ENCODE assay signal across 9 cellular contexts in the genomic region with DNA sequence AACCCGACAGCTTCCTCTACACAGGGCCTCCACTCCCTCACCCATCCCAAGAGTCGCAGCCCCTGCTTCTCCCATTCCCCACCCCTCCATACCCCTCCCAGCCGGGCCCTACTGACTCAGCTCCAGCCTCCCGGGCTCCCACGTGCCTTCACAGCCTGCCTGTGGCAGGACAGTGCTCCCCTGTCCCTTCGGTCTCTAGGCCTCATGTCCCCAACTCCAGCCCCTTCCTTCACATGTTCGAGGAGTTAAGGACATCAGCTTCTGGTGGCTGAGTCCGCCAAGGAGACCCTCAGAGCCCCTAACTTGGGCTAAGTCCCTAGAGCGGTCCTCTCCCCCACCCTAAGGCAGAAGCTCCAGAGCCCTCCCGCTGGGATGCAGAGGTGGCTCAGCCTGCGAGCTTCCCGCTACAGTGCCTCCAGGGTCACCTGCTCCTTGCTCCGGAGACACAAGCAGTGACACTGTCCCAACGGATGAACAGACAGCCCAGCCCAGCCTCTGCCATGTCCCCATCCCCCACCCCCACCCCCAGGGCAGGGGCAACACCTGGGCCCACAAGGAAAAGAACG. TPM values are rescaled to one million over a fixed set of nuclear protein-coding genes. Genes with fewer than 3 reads are reported as not detected.
DNase-seq lines count a peak whose midpoint lies in the region; ATAC-seq and TF ChIP-seq lines count a peak whose summit lies in the region.
"Had no signal": no experiment of that assay in that cellular context is flagged by ENCODE, and none has a peak within 500 bp of the region (broad histone marks: within the 10 kb centered on the region; RNA-seq: fewer than 3 reads in every experiment).

No MANE protein-coding gene starts in this region.

- no peak for TF ChIP-seq POLR2A in IMR-90 (IDR thresholded peaks at IDR 0.05; ENCODE audit: low read depth, low read length)

- H3K14ac ChIP-seq in IMR-90 (replicated peaks; ENCODE audit: low read depth, low read length) = peak overlapping the region; percentile 98

- peak overlapping the region; percentile 94 for H3K4ac ChIP-seq in IMR-90 (ENCODE audit: low read depth, low read length)

- H4K91ac ChIP-seq in IMR-90 (ENCODE audit: insufficient read depth, low read depth, low read length) = peak overlapping the region; percentile 95

- H3K4me3 ChIP-seq in ACC112 (ENCODE audit: low read depth, low read length) (peak overlapping the region; percentile 82), IMR-90 (ENCODE audit: insufficient read depth, low read depth, low read length) (peak overlapping the region; percentile 56), coronary artery (peak overlapping the region; percentile 94)
- H3K4me3 ChIP-seq: GM12878 had no signal

- TF ChIP-seq RAD21 in IMR-90 (IDR thresholded peaks at IDR 0.05; ENCODE audit: low read length) = no peak

- DNase-seq in IMR-90 (no peak), coronary artery (ENCODE audit: low spot score) (no peak), myocyte (ENCODE audit: low read depth) (peak; percentile 92), SIG-M5 (lab: John Stamatoyannopoulos, UW) (no peak), OCI-M1 (lab: John Stamatoyannopoulos, UW) (no peak), NCI-H1436 (lab: John Stamatoyannopoulos, UW) (no peak)
- no peak for DNase-seq in stimulated activated CD4-positive, alpha-beta T cell treated with anti-CD3 and anti-CD28 coated beads, Interleukin-2, amount 100 ng/mL, for 24 hours

- POLR2A ChIA-PET in IMR-90 (lab: Charles Lee; ENCODE audit: unreplicated experiment) = interaction anchor here (1.1 kb wide), 1 partner anchor 21 kb away, joined by 4 read pairs; a partner anchor contains a TSS

- BruUV-seq in IMR-90 (replicated peaks; lab: Mats Ljungman, UMichigan) = no TSS peak

- peak overlapping the region; percentile 39 for H3K23ac ChIP-seq in IMR-90 (ENCODE audit: low read depth, low read length)

- peak overlapping the region; percentile 12; the same call in 1 of the 3 replicates for H2BK15ac ChIP-seq in IMR-90 (ENCODE audit: low read depth, low read length)

- H4K8ac ChIP-seq in IMR-90 (ENCODE audit: low read depth in 2 of 2, low read length in 2 of 2) = peak overlapping the region; percentile 46 to 88; a peak in 3 of 4 replicates

- H2BK20ac ChIP-seq in IMR-90 (ENCODE audit: low read depth, low read length) = no peak overlapping the region; the same call in 1 of the 2 replicates

- WGBS in IMR-90 (ENCODE audit: extremely low coverage in 2 of 2, insufficient read length in 1 of 2), 2 experiments = 0% methylated on average over 1 of the region's 15 CpGs; no CpG with 5 or more reads in 1 of the 2 experiments

- in situ Hi-C loops in IMR-90 (cut with MboI; ENCODE audit: low sequenced_read_pairs) = no loop called here

- ATAC-seq in IMR-90 (ENCODE audit: low read depth) = peak; percentile 2; the same call in 1 of the 2 replicates
- ATAC-seq: GM12878 had no signal

- CTCF ChIA-PET in IMR-90 (lab: Yijun Ruan, JAX) = interaction anchor here (1.8 kb wide), 1 partner anchor 63 kb away, joined by 4 read pairs; no protein-coding TSS in a partner anchor

- H3K9me1 ChIP-seq in IMR-90 (ENCODE audit: insufficient read depth, low read length) = peaks cover 14% of the 10 kb centered on the region

- H3K9me3 ChIP-seq in IMR-90 (ENCODE audit: control insufficient read depth, insufficient read depth, low read length) = no peaks in the 10 kb centered on the region

- H3K4me2 ChIP-seq in IMR-90 (ENCODE audit: low read depth, low read length) = peak overlapping the region; percentile 96

- peak overlapping the region; percentile 69 for H2BK5ac ChIP-seq in IMR-90 (ENCODE audit: low read depth, low read length, poor library complexity, severe bottlenecking)

- intact Hi-C loops in IMR-90 (cut with micrococcal nuclease) = loop anchor here (1.0 kb wide), 1 partner anchor 56 kb away; no protein-coding TSS in a partner anchor

- H3K79me2 ChIP-seq in ACC112 (ENCODE audit: control insufficient read depth, insufficient read depth, low read length, unreplicated experiment) = peaks cover 12% of the 10 kb centered on the region

- H3K27me3 ChIP-seq in ACC112 (ENCODE audit: insufficient read depth, low read length) (no peaks in the 10 kb centered on the region), IMR-90 (ENCODE audit: control insufficient read depth, insufficient read depth, low read length) (no peaks in the 10 kb centered on the region)

- H2AFZ ChIP-seq in ACC112 (ENCODE audit: low read length, unreplicated experiment) (no peak overlapping the region), IMR-90 (replicated peaks; ENCODE audit: low read length, poor library complexity) (peak overlapping the region; percentile 99)

- peak overlapping the region; percentile 87 for H2AK5ac ChIP-seq in IMR-90 (ENCODE audit: low read depth, low read length)

- H3K79me1 ChIP-seq in IMR-90 (ENCODE audit: low read depth in 1 of 2, low read length in 2 of 2) = peaks cover 12 to 75% of the 10 kb centered on the region in 2 experiments

- H3K36me3 ChIP-seq in ACC112 (ENCODE audit: insufficient read depth, low read length) (no peaks in the 10 kb centered on the region), IMR-90 (ENCODE audit: control insufficient read depth, insufficient read depth, low read length) (peaks cover 4% of the 10 kb centered on the region; the same call in 1 of the 2 replicates)

- peak overlapping the region; percentile 13; the same call in 1 of the 2 replicates for H3K56ac ChIP-seq in IMR-90 (ENCODE audit: extremely low read depth, insufficient read depth, low read length)

- H4K5ac ChIP-seq in IMR-90 (ENCODE audit: low read depth, low read length) = peak overlapping the region; percentile 70; the same call in 1 of the 2 replicates

- H3K9ac ChIP-seq in IMR-90 (ENCODE audit: low read depth, low read length) = peak overlapping the region; percentile 92

- dilution Hi-C loops in IMR-90 (cut with HindIII; ENCODE audit: low sequenced_read_pairs, unreplicated experiment) = no loop called here

- H2BK120ac ChIP-seq in IMR-90 (ENCODE audit: low read depth, low read length) = peak overlapping the region; percentile 90; the same call in 1 of the 2 replicates

- H3K18ac ChIP-seq in IMR-90 (ENCODE audit: low read depth, low read length) = peak overlapping the region; percentile 63

- peak overlapping the region; percentile 70 for H3K27ac ChIP-seq in ACC112 (ENCODE audit: low read depth, low read length)
- H3K27ac ChIP-seq in IMR-90 (ENCODE audit: insufficient read depth, low read length) = peak overlapping the region; percentile 88
- peak overlapping the region; percentile 97 to 99 for H3K27ac ChIP-seq in coronary artery

- H3K4me1 ChIP-seq in ACC112 (ENCODE audit: control insufficient read depth, insufficient read depth, low read length, unreplicated experiment) (peaks cover 51% of the 10 kb centered on the region), IMR-90 (ENCODE audit: control insufficient read depth, insufficient read depth, low read length) (peaks cover 42% of the 10 kb centered on the region)

- H4K20me1 ChIP-seq in IMR-90 (ENCODE audit: insufficient read depth, low read length) = peaks cover 16% of the 10 kb centered on the region

- no peak for TF ChIP-seq CTCF in IMR-90 (conservative IDR thresholded peaks at IDR 0.05; ENCODE audit: low read depth, low read length)
- TF ChIP-seq CTCF in coronary artery (IDR thresholded peaks at IDR 0.05) = no peak

- H2AK9ac ChIP-seq in IMR-90 (replicated peaks; ENCODE audit: low read depth, low read length, poor library complexity) = peak overlapping the region; percentile 95

TF ChIP-seq in IMR-90, 13 proteins besides CTCF, POLR2A, EP300 and RAD21 (continues in another document):
- TF ChIP-seq RCOR1 (IDR thresholded peaks at IDR 0.05; ENCODE audit: insufficient replicate concordance, low read length) = no peak
- TF ChIP-seq MXI1 (IDR thresholded peaks at IDR 0.05; ENCODE audit: borderline replicate concordance, low read depth, low read length) = peak; percentile 31; the same call in 1 of the 2 replicates
- TF ChIP-seq, protein P1, sequence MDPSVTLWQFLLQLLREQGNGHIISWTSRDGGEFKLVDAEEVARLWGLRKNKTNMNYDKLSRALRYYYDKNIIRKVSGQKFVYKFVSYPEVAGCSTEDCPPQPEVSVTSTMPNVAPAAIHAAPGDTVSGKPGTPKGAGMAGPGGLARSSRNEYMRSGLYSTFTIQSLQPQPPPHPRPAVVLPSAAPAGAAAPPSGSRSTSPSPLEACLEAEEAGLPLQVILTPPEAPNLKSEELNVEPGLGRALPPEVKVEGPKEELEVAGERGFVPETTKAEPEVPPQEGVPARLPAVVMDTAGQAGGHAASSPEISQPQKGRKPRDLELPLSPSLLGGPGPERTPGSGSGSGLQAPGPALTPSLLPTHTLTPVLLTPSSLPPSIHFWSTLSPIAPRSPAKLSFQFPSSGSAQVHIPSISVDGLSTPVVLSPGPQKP (IDR thresholded peaks at IDR 0.05; ENCODE audit: borderline replicate concordance, low read depth, low read length) = no peak
- no peak for TF ChIP-seq FOS (IDR thresholded peaks at IDR 0.05; ENCODE audit: low read depth, low read length)
- TF ChIP-seq MAFK (IDR thresholded peaks at IDR 0.05; ENCODE audit: low read depth, low read length) = no peak
- no peak for TF ChIP-seq RFX5 (IDR thresholded peaks at IDR 0.05; ENCODE audit: low read depth, low read length)
- peak; percentile 40; the same call in 1 of the 2 replicates for TF ChIP-seq BHLHE40 (IDR thresholded peaks at IDR 0.05; ENCODE audit: low read depth, low read length)

RNA-seq across cellular contexts. Expression of a gene that starts 0.8 kb away (rescaled TPM):
- 33.1 and 37.5 TPM in 2 replicates for total RNA-seq in IMR-90 (2012; rRNA removed)
- 43.8 and 48.5 TPM in 2 replicates for polyA plus RNA-seq in IMR-90 (2012; rRNA removed)
- polyA plus RNA-seq in IMR-90 (2012; cell fraction: cytosol; rRNA removed) = 28.8 and 30.9 TPM in 2 replicates
- polyA plus RNA-seq in IMR-90 (2012; cell fraction: nucleus; rRNA removed; ENCODE audit: low replicate concordance) = 250 and 259 TPM in 2 replicates
- total RNA-seq in myocyte = 251 and 274 TPM in 2 replicates
- 138 TPM for polyA plus RNA-seq in myocyte (2012)

RNA-seq across cellular contexts. Expression of a gene that starts 15.4 kb away (rescaled TPM):
- total RNA-seq in IMR-90 (2012; rRNA removed) (26.2 and 26.9 TPM in 2 replicates), myocyte (136 and 142 TPM in 2 replicates)
- 77.0 and 80.0 TPM in 2 replicates for polyA plus RNA-seq in IMR-90 (2012; rRNA removed)
- 51.8 and 111 TPM in 2 replicates for polyA plus RNA-seq in IMR-90 (2012; cell fraction: cytosol; rRNA removed)
- 105 and 225 TPM in 2 replicates for polyA plus RNA-seq in IMR-90 (2012; cell fraction: nucleus; rRNA removed; ENCODE audit: low replicate concordance)
- 96.0 TPM for polyA plus RNA-seq in myocyte (2012)

RNA-seq across cellular contexts. Expression of a gene that starts 20.7 kb away (rescaled TPM):
- total RNA-seq in IMR-90 (2012; rRNA removed) = 100 and 103 TPM in 2 replicates
- 40.3 and 46.2 TPM in 2 replicates for polyA plus RNA-seq in IMR-90 (2012; rRNA removed)
- 20.3 and 26.3 TPM in 2 replicates for polyA plus RNA-seq in IMR-90 (2012; cell fraction: cytosol; rRNA removed)
- 31.5 and 41.9 TPM in 2 replicates for polyA plus RNA-seq in IMR-90 (2012; cell fraction: nucleus; rRNA removed; ENCODE audit: low replicate concordance)
- total RNA-seq in myocyte = 102 and 105 TPM in 2 replicates
- polyA plus RNA-seq in myocyte (2012) = 56.1 TPM

RNA-seq across cellular contexts. Expression of a gene that starts 37.4 kb away (rescaled TPM):
- total RNA-seq in IMR-90 (2012; rRNA removed) (not detected in 2 replicates), myocyte (not detected in 2 replicates)
- polyA plus RNA-seq in IMR-90 (2012; rRNA removed) = not detected in 2 replicates
- not detected in 2 replicates for polyA plus RNA-seq in IMR-90 (2012; cell fraction: cytosol; rRNA removed)
- not detected in 2 replicates for polyA plus RNA-seq in IMR-90 (2012; cell fraction: nucleus; rRNA removed; ENCODE audit: low replicate concordance)
- not detected for polyA plus RNA-seq in myocyte (2012)
- polyA plus RNA-seq: GM12878 had no signal
